Comparison of ENCODE assay signal across 1 cellular context in genomic region chr12:6960291-6961277, GRCh38.
TF ChIP-seq lines count a peak whose summit lies in the region.

No MANE protein-coding gene starts in this region.

TF ChIP-seq in HEK293T, 16 proteins besides CTCF, POLR2A, EP300 and RAD21:
- TF ChIP-seq FOXM1 (IDR thresholded peaks at IDR 0.05; ENCODE audit: borderline replicate concordance) (no peak), ARNT (IDR thresholded peaks at IDR 0.05) (no peak), SUZ12 (IDR thresholded peaks at IDR 0.05) (no peak), FOXK2 (IDR thresholded peaks at IDR 0.05) (no peak), FOXA1 (IDR thresholded peaks at IDR 0.05) (no peak), NFRKB (IDR thresholded peaks at IDR 0.05) (no peak), L3MBTL2 (conservative IDR thresholded peaks at IDR 0.05) (no peak), PKNOX1 (IDR thresholded peaks at IDR 0.05) (no peak), ELF4 (IDR thresholded peaks at IDR 0.05) (no peak), SP1 (IDR thresholded peaks at IDR 0.05) (no peak), ZNF384 (IDR thresholded peaks at IDR 0.05) (no peak), CTBP1 (IDR thresholded peaks at IDR 0.05; ENCODE audit: borderline replicate concordance) (no peak), HDGF (IDR thresholded peaks at IDR 0.05; ENCODE audit: borderline replicate concordance) (no peak), TARDBP (IDR thresholded peaks at IDR 0.05) (no peak), BHLHE40 (IDR thresholded peaks at IDR 0.05; ENCODE audit: borderline replicate concordance) (no peak), LEF1 (IDR thresholded peaks at IDR 0.05; ENCODE audit: borderline replicate concordance) (no peak)
